20 cellular contexts compared by ENCODE assay signal in the genomic region with DNA sequence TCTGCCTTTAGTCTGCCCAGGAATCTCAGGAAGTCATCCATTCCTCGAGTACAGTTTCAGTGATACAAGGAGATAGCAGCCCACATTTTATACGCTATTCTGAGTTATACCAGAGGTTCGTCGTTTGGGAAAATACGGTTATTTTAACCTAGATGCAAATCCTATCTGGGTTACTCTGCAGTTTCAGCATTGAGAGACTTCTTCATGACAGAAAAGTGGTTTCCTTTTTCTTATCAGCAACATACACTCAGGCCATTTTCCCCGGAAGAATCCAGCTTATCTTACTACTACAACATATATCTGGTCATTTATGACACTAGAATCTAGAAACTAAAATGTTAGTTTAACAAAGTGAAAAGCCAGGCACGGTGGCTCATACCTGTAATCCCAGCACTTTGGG.
"Had no signal": no experiment of that assay in that cellular context is flagged by ENCODE, and none has a peak within 500 bp of the region (broad histone marks: within the 10 kb centered on the region; RNA-seq: fewer than 3 reads in every experiment).

No MANE protein-coding gene starts in this region.

- H3K4me3 Mint-ChIP-seq: activated CD4-positive, alpha-beta T cell treated with anti-CD3 and anti-CD28 coated beads for 36 hours; activated CD8-positive, alpha-beta T cell treated with anti-CD3 and anti-CD28 coated beads for 36 hours; activated T-cell treated with anti-CD3 and anti-CD28 coated beads, Interleukin-2, amount 50 U/mL, for 72 hours; brain had no signal

- FAIRE-seq: endothelial cell of umbilical vein had no signal

- ATAC-seq: activated CD4-positive, alpha-beta T cell treated with anti-CD3 and anti-CD28 coated beads for 36 hours; activated CD8-positive, alpha-beta T cell treated with anti-CD3 and anti-CD28 coated beads for 36 hours; activated naive CD4-positive, alpha-beta T cell treated with anti-CD3 and anti-CD28 coated beads, Interleukin-2, amount 50 U/mL, for 72 hours; activated T-cell treated with anti-CD3 and anti-CD28 coated beads, Interleukin-2, amount 50 U/mL, for 72 hours; left colon had no signal

- H3K27ac Mint-ChIP-seq: activated CD4-positive, alpha-beta T cell treated with anti-CD3 and anti-CD28 coated beads for 36 hours; activated CD8-positive, alpha-beta T cell treated with anti-CD3 and anti-CD28 coated beads for 36 hours; activated naive CD4-positive, alpha-beta T cell treated with anti-CD3 and anti-CD28 coated beads, Interleukin-2, amount 50 U/mL, for 72 hours; activated T-cell treated with anti-CD3 and anti-CD28 coated beads, Interleukin-2, amount 50 U/mL, for 72 hours; brain had no signal

- DNase-seq: activated CD4-positive, alpha-beta T cell treated with anti-CD3 and anti-CD28 coated beads for 36 hours; activated CD8-positive, alpha-beta memory T cell treated with anti-CD3 and anti-CD28 coated beads, Interleukin-2, amount 50 U/mL, for 4 hours; activated CD8-positive, alpha-beta T cell treated with anti-CD3 and anti-CD28 coated beads for 36 hours; activated gamma-delta T cell; activated T-cell treated with anti-CD3 and anti-CD28 coated beads, Interleukin-2, amount 50 U/mL, for 72 hours; central memory CD4-positive, alpha-beta T cell; colonic mucosa; effector CD4-positive, alpha-beta T cell; foreskin melanocyte; head of caudate nucleus; left colon; midbrain; stimulated activated CD4-positive, alpha-beta T cell treated with anti-CD3 and anti-CD28 coated beads, Interleukin-2, amount 100 ng/mL, for 48 hours; stimulated activated naive CD4-positive, alpha-beta T cell; SW 1271; uterus; WERI-Rb-1 had no signal

- H3K27me3 Mint-ChIP-seq: activated CD4-positive, alpha-beta T cell treated with anti-CD3 and anti-CD28 coated beads for 36 hours; activated CD8-positive, alpha-beta T cell treated with anti-CD3 and anti-CD28 coated beads for 36 hours had no signal

- H3K4me1 Mint-ChIP-seq: brain had no signal
